Comparison of ENCODE assay signal across 21 cellular contexts in the genomic region with DNA sequence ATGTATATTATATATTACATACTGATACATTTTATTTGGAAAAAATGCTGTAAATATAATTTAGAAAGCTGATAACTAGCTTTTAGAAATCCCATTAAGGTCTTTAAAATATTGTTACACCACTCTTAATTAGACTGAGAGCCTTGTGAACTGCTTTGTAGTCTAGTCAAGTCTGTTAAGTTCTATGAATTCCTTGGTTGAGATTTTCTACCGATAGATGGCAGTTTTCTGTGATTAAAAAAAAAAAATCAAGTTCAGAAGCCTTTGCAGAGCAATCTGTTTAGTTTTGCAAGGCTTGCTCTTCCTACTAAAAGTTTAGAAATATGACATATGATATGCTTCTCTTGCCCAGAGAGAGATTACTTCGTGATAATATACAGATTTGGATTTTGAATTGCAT.
DNase-seq lines count a peak whose midpoint lies in the region; ATAC-seq and TF ChIP-seq lines count a peak whose summit lies in the region.
"Had no signal": no experiment of that assay in that cellular context is flagged by ENCODE, and none has a peak within 500 bp of the region (broad histone marks: within the 10 kb centered on the region; RNA-seq: fewer than 3 reads in every experiment).

No MANE protein-coding gene starts in this region.

- H3K27me3 ChIP-seq in Loucy (ENCODE audit: insufficient read depth, low read length, poor library complexity, severe bottlenecking) = no peaks in the 10 kb centered on the region
- H3K27me3 ChIP-seq: right lobe of liver, tibial nerve had no signal

- no peak overlapping the region for H3K27ac Mint-ChIP-seq in T-cell
- H3K27ac Mint-ChIP-seq: activated naive CD8-positive, alpha-beta T cell treated with anti-CD3 and anti-CD28 coated beads, Interleukin-2, amount 50 U/mL, for 24 hours; activated T-helper 17 cell treated with anti-CD3 and anti-CD28 coated beads, Interleukin-2, amount 50 U/mL, for 72 hours; CD4-positive, alpha-beta memory T cell; T-helper 17 cell had no signal

- ATAC-seq in left lobe of liver = peak; percentile 24
- no peak for ATAC-seq in T-cell (replicated peaks in 1 of 4)
- ATAC-seq: activated naive CD8-positive, alpha-beta T cell treated with anti-CD3 and anti-CD28 coated beads, Interleukin-2, amount 50 U/mL, for 24 hours; activated T-helper 17 cell treated with anti-CD3 and anti-CD28 coated beads, Interleukin-2, amount 50 U/mL, for 72 hours; K562; T-helper 17 cell had no signal

- H3K9me2 ChIP-seq in Loucy (replicated peaks; ENCODE audit: low read depth, low read length) = no peaks in the 10 kb centered on the region

- no peaks in the 10 kb centered on the region for H3K36me3 ChIP-seq in Loucy (ENCODE audit: insufficient read depth, low read length)
- H3K36me3 ChIP-seq: right lobe of liver, tibial nerve had no signal

- no peaks in the 10 kb centered on the region for H3K27me3 Mint-ChIP-seq in T-cell
- H3K27me3 Mint-ChIP-seq: activated naive CD8-positive, alpha-beta T cell treated with anti-CD3 and anti-CD28 coated beads, Interleukin-2, amount 50 U/mL, for 24 hours; activated T-helper 17 cell treated with anti-CD3 and anti-CD28 coated beads, Interleukin-2, amount 50 U/mL, for 72 hours; CD4-positive, alpha-beta memory T cell; T-helper 17 cell had no signal

- no peaks in the 10 kb centered on the region for H3K79me2 ChIP-seq in Loucy (ENCODE audit: insufficient read depth, low read length)

- POLR2A ChIA-PET in T-cell (lab: Charles Lee) = no interaction called here

- DNase-seq in DMS53 (lab: John Stamatoyannopoulos, UW) (peak; percentile 8), DMS53 treated with DMSO at 0.1 percent for 48 hours (lab: John Stamatoyannopoulos, UW; ENCODE audit: unreplicated experiment) (no peak), left lobe of liver (ENCODE audit: low spot score) (no peak), T-cell (no peak), kidney tubule cell (ENCODE audit: low spot score) (no peak)
- no peak for DNase-seq in activated CD4-positive, alpha-beta T cell treated with anti-CD3 and anti-CD28 coated beads for 1 hour
- DNase-seq: activated CD4-positive, CD25-positive, alpha-beta regulatory T cell; activated naive CD8-positive, alpha-beta T cell treated with anti-CD3 and anti-CD28 coated beads, Interleukin-2, amount 50 U/mL, for 24 hours; CD4-positive, alpha-beta memory T cell; EL; islet precursor cell; NCI-H1105; NCI-H526 treated with DMSO at 0.1 percent for 48 hours; right lobe of liver; stimulated activated naive CD4-positive, alpha-beta T cell treated with Interleukin-2 at 50 U/mL for 16 hours; T-helper 17 cell had no signal

- H2AFZ ChIP-seq in Loucy (ENCODE audit: low read length) = no peak overlapping the region

- H3F3A ChIP-seq in Loucy (ENCODE audit: low read depth) = no peaks in the 10 kb centered on the region

- no peak overlapping the region for H3K4me2 ChIP-seq in Loucy (ENCODE audit: low read depth, low read length, poor library complexity, severe bottlenecking)

- H3K4me1 Mint-ChIP-seq in T-cell = no peaks in the 10 kb centered on the region
- H3K4me1 Mint-ChIP-seq: activated naive CD8-positive, alpha-beta T cell treated with anti-CD3 and anti-CD28 coated beads, Interleukin-2, amount 50 U/mL, for 24 hours; activated T-helper 17 cell treated with anti-CD3 and anti-CD28 coated beads, Interleukin-2, amount 50 U/mL, for 72 hours; CD4-positive, alpha-beta memory T cell; T-helper 17 cell had no signal

- no peaks in the 10 kb centered on the region for H4K20me1 ChIP-seq in Loucy (ENCODE audit: insufficient read depth, low read length, poor library complexity, severe bottlenecking)

- no peaks in the 10 kb centered on the region for H3K4me1 ChIP-seq in Loucy (ENCODE audit: insufficient read depth, low read length, poor library complexity, severe bottlenecking)
- H3K4me1 ChIP-seq: tibial nerve had no signal

- H3K4me3 Mint-ChIP-seq in T-cell = no peak overlapping the region
- H3K4me3 Mint-ChIP-seq: activated naive CD8-positive, alpha-beta T cell treated with anti-CD3 and anti-CD28 coated beads, Interleukin-2, amount 50 U/mL, for 24 hours; activated T-helper 17 cell treated with anti-CD3 and anti-CD28 coated beads, Interleukin-2, amount 50 U/mL, for 72 hours; CD4-positive, alpha-beta memory T cell; T-helper 17 cell had no signal

- CTCF ChIA-PET in T-cell (lab: Charles Lee) = no interaction called here

- no peak overlapping the region for H3K27ac ChIP-seq in VCaP
- H3K27ac ChIP-seq: right lobe of liver, tibial nerve had no signal

- no peaks in the 10 kb centered on the region for H3K36me3 Mint-ChIP-seq in T-cell
- H3K36me3 Mint-ChIP-seq: CD4-positive, alpha-beta memory T cell had no signal

- TF ChIP-seq CTCF in Loucy (conservative IDR thresholded peaks at IDR 0.05; ENCODE audit: low read length) (peak; percentile 26), VCaP (conservative IDR thresholded peaks at IDR 0.05) (peak; percentile 61)

- H3K4me3 ChIP-seq in Loucy (ENCODE audit: low read length, poor library complexity, severe bottlenecking) = no peak overlapping the region
- H3K4me3 ChIP-seq: K562, right lobe of liver, tibial nerve had no signal

- no peaks in the 10 kb centered on the region for H3K9me3 ChIP-seq in Loucy (ENCODE audit: insufficient read depth, low read depth, low read length)
- H3K9me3 ChIP-seq: right lobe of liver, tibial nerve had no signal

- peaks cover 3 to 8% (median 8%) of the 10 kb centered on the region in 3 donors for H3K9me3 Mint-ChIP-seq in T-cell
- H3K9me3 Mint-ChIP-seq: activated T-helper 17 cell treated with anti-CD3 and anti-CD28 coated beads, Interleukin-2, amount 50 U/mL, for 72 hours had no signal

- H3K9ac ChIP-seq in Loucy (ENCODE audit: low read depth, low read length, poor library complexity, severe bottlenecking) = no peak overlapping the region
